In genomic region chr4:19969492-19969891, GRCh38 we compare ENCODE assay signal across 27 cellular contexts.
DNase-seq lines count a peak whose midpoint lies in the region; ATAC-seq, FAIRE-seq and TF ChIP-seq lines count a peak whose summit lies in the region.
"Had no signal": no experiment of that assay in that cellular context is flagged by ENCODE, and none has a peak within 500 bp of the region (broad histone marks: within the 10 kb centered on the region; RNA-seq: fewer than 3 reads in every experiment).

No MANE protein-coding gene starts in this region.

- H3K56ac ChIP-seq in H1 (replicated peaks; ENCODE audit: insufficient read length, low read depth, low read length): no peak overlapping the region

- H3K4me3 ChIP-seq in AG09309 (ENCODE audit: control insufficient read depth, low read depth, low read length) (no peak overlapping the region), HFF-Myc (replicated peaks; ENCODE audit: low read depth, low read length) (no peak overlapping the region), H1 (ENCODE audit: extremely low read depth in 1 of 4, insufficient read depth in 2 of 4, low read depth in 3 of 4, low read length in 4 of 4) (no peak overlapping the region), neural progenitor cell (no peak overlapping the region)
- H3K4me3 ChIP-seq: heart left ventricle, ovary, right atrium auricular region, SJCRH30, spleen had no signal

- H2BK15ac ChIP-seq in H1 (ENCODE audit: low read length): no peak overlapping the region

- no peak overlapping the region for H3K14ac ChIP-seq in H1 (ENCODE audit: insufficient read length)

- no peak overlapping the region for H4K91ac ChIP-seq in H1 (replicated peaks; ENCODE audit: insufficient read length, low read length)

- POLR2A ChIA-PET in H1 (lab: Charles Lee; ENCODE audit: partially characterized antibody): interaction anchor here (0.6 kb wide), 1 partner anchor 167 kb away, joined by 3 read pairs; no protein-coding TSS in a partner anchor

- FAIRE-seq in H1 (lab: Jason Lieb, UNC): no peak
- FAIRE-seq: endometrium, RCC 7860 had no signal

- H2AFZ ChIP-seq in H1 (ENCODE audit: low read length) (peak overlapping the region; percentile 23; the same call in 1 of the 2 replicates), neural progenitor cell (replicated peaks) (no peak overlapping the region)

- H3K9me3 ChIP-seq in H1 (ENCODE audit: insufficient read depth in 2 of 2, low read depth in 1 of 2, low read length in 1 of 2): 0 out of 4 replicates have a peak, but pooled peaks cover 0 to 5% of the 10 kb centered on the region in 2 experiments
- no peaks in the 10 kb centered on the region for H3K9me3 ChIP-seq in neural progenitor cell (ENCODE audit: low read depth)
- H3K9me3 ChIP-seq: ovary, right atrium auricular region, SJCRH30 had no signal

- H3K18ac ChIP-seq in H1 (ENCODE audit: extremely low read depth, low read length): no peak overlapping the region

- no peak overlapping the region for H2BK120ac ChIP-seq in H1 (replicated peaks; ENCODE audit: low read depth, low read length)

- TF ChIP-seq CTCF in AG09309 (IDR thresholded peaks at IDR 0.05; ENCODE audit: control insufficient read depth, insufficient read depth, low read depth, low read length, missing control alignments) (peak; percentile 12), HFF-Myc (IDR thresholded peaks at IDR 0.05; ENCODE audit: low read depth, low read length, missing control alignments) (peak; percentile 14), H1 (IDR thresholded peaks at IDR 0.05; ENCODE audit: control extremely low read depth in 1 of 3, insufficient read depth in 1 of 3, low read depth in 1 of 3, low read length in 3 of 3) (peak in 1 of 3 experiments; percentile 16; a peak in 1 of 4 replicates), neural progenitor cell (IDR thresholded peaks at IDR 0.05) (no peak)

- H4K20me1 ChIP-seq in H1 (replicated peaks in 1 of 2; ENCODE audit: control insufficient read depth in 1 of 2, insufficient read depth in 2 of 2, low read length in 2 of 2) (no peaks in the 10 kb centered on the region), neural progenitor cell (ENCODE audit: low read depth) (no peaks in the 10 kb centered on the region)

- H2BK12ac ChIP-seq in H1 (ENCODE audit: low read depth, low read length): no peak overlapping the region

- peaks cover 0 to 1% (median 0%) of the 10 kb centered on the region in 4 experiments; a peak in 1 of 7 replicates for H3K27me3 ChIP-seq in H1 (replicated peaks in 1 of 4; ENCODE audit: control insufficient read depth in 3 of 4, extremely low read depth in 1 of 4, insufficient read depth in 3 of 4, low read length in 3 of 4)
- no peaks in the 10 kb centered on the region for H3K27me3 ChIP-seq in neural progenitor cell
- H3K27me3 ChIP-seq: heart left ventricle, ovary, right atrium auricular region, SJCRH30, spleen had no signal

- H3K36me3 ChIP-seq in H1 (ENCODE audit: control insufficient read depth in 2 of 4, insufficient read depth in 4 of 4, low read length in 3 of 4) (no peaks in the 10 kb centered on the region), neural progenitor cell (no peaks in the 10 kb centered on the region)
- H3K36me3 ChIP-seq: heart left ventricle, ovary, right atrium auricular region, SJCRH30, spleen had no signal

- peaks cover 6% of the 10 kb centered on the region for H3K4me1 Mint-ChIP-seq in neural progenitor cell
- H3K4me1 Mint-ChIP-seq: naive thymus-derived CD4-positive, alpha-beta T cell; stimulated activated effector memory CD8-positive, alpha-beta T cell treated with anti-CD3 and anti-CD28 coated beads, Interleukin-12 subunit alpha, Interleukin-12 subunit beta, amount 100 ng/mL, for 72 hours had no signal

- CTCF ChIA-PET in H1 (lab: Charles Lee; ENCODE audit: partially characterized antibody): interaction anchor here (0.7 to 1.2 kb wide), 2 partner anchors 147 to 353 kb away, joined by 3 to 5 read pairs; no protein-coding TSS in a partner anchor

- no peak overlapping the region for H2BK5ac ChIP-seq in H1 (ENCODE audit: low read depth, low read length)

- no peak overlapping the region for H4K5ac ChIP-seq in H1 (ENCODE audit: insufficient read length, low read depth, low read length)

- H3K23ac ChIP-seq in H1 (ENCODE audit: insufficient read length): no peak overlapping the region

- TF ChIP-seq EP300 in H1 (IDR thresholded peaks at IDR 0.05; ENCODE audit: borderline replicate concordance in 1 of 2, low read depth in 2 of 2, low read length in 2 of 2): no peak

- no peak for TF ChIP-seq POLR2A in H1 (IDR thresholded peaks at IDR 0.05; ENCODE audit: control extremely low read depth in 1 of 2, low read depth in 2 of 2, low read length in 2 of 2)

- no peak overlapping the region for H2AK5ac ChIP-seq in H1 (ENCODE audit: low read depth, low read length)

- H3K9ac ChIP-seq in H1 (replicated peaks in 1 of 4; ENCODE audit: extremely low read depth in 1 of 4, low read depth in 3 of 4, low read length in 3 of 4) (no peak overlapping the region), neural progenitor cell (no peak overlapping the region)

- H2BK20ac ChIP-seq in H1 (ENCODE audit: low read length): no peak overlapping the region

- H3K27ac Mint-ChIP-seq in neural progenitor cell: peak overlapping the region; percentile 26
- H3K27ac Mint-ChIP-seq: activated T-cell treated with anti-CD3 and anti-CD28 coated beads, Interleukin-2, amount 50 U/mL, for 24 hours; mesothelial cell of epicardium; naive thymus-derived CD4-positive, alpha-beta T cell; stimulated activated effector memory CD8-positive, alpha-beta T cell treated with anti-CD3 and anti-CD28 coated beads, Interleukin-12 subunit alpha, Interleukin-12 subunit beta, amount 100 ng/mL, for 72 hours had no signal

- H3K4me2 ChIP-seq in H1 (ENCODE audit: insufficient read depth in 1 of 2, low read depth in 2 of 2, low read length in 2 of 2) (no peak overlapping the region), neural progenitor cell (no peak overlapping the region)

- H4K8ac ChIP-seq in H1 (ENCODE audit: extremely low read depth, insufficient read depth, low read length): no peak overlapping the region

- H3K4me3 Mint-ChIP-seq in neural progenitor cell: no peak overlapping the region
- H3K4me3 Mint-ChIP-seq: activated T-cell treated with anti-CD3 and anti-CD28 coated beads, Interleukin-2, amount 50 U/mL, for 24 hours; mesothelial cell of epicardium; naive thymus-derived CD4-positive, alpha-beta T cell; stimulated activated effector memory CD8-positive, alpha-beta T cell treated with anti-CD3 and anti-CD28 coated beads, Interleukin-12 subunit alpha, Interleukin-12 subunit beta, amount 100 ng/mL, for 72 hours had no signal

- peaks cover 13% of the 10 kb centered on the region for H3K9me3 Mint-ChIP-seq in neural progenitor cell

- ATAC-seq in esophagus mucosa: no peak
- ATAC-seq in GM21786 (IDR thresholded peaks at IDR 0.05; ENCODE audit: unreplicated experiment): no peak
- ATAC-seq in left lobe of liver: no peak
- ATAC-seq: heart left ventricle; left ventricle myocardium superior; naive thymus-derived CD4-positive, alpha-beta T cell; stimulated activated effector memory CD8-positive, alpha-beta T cell treated with anti-CD3 and anti-CD28 coated beads, Interleukin-12 subunit alpha, Interleukin-12 subunit beta, amount 100 ng/mL, for 72 hours had no signal

- DNase-seq in AG09309 (ENCODE audit: low read depth) (no peak), HFF-Myc (ENCODE audit: extremely low read depth, low read depth) (no peak), H1 (ENCODE audit: low read depth in 1 of 2, low spot score in 2 of 2) (no peak), neural progenitor cell (ENCODE audit: low spot score) (peak; percentile 25), NCI-H748 (lab: John Stamatoyannopoulos, UW; ENCODE audit: unreplicated experiment) (no peak), left lobe of liver (ENCODE audit: low spot score) (no peak)
- DNase-seq: activated CD4-positive, alpha-beta T cell treated with anti-CD3 and anti-CD28 coated beads for 48 hours; activated T-cell treated with anti-CD3 and anti-CD28 coated beads, Interleukin-2, amount 50 U/mL, for 24 hours; Calu3; heart left ventricle; left ventricle myocardium superior; MV-4-11; naive thymus-derived CD4-positive, alpha-beta T cell; NCI-H1694; ovary; SJCRH30; spleen; stimulated activated CD4-positive, alpha-beta T cell treated with anti-CD3 and anti-CD28 coated beads, Interleukin-2, amount 100 ng/mL, for 48 hours; substantia nigra had no signal

- WGBS in H1 (ENCODE audit: extremely low coverage in 1 of 2, insufficient coverage in 1 of 2, insufficient read length in 1 of 2, insufficient replicate concordance in 2 of 2, low coverage in 1 of 2, low lambda C conversion rate in 2 of 2, missing lambda C conversion rate in 1 of 2), 2 experiments: 89% methylated on average over 2 of the region's 2 CpGs; no CpG with 5 or more reads in 1 of the 2 experiments

- TF ChIP-seq RAD21 in H1 (IDR thresholded peaks at IDR 0.05 in 1 of 2, conservative IDR thresholded peaks at IDR 0.05 in 1 of 2; ENCODE audit: low read depth in 2 of 2, low read length in 2 of 2): peak; percentile 31 to 35; a peak in 3 of 4 replicates

- no peak overlapping the region for H3K4ac ChIP-seq in H1 (replicated peaks; ENCODE audit: insufficient read length, low read depth, low read length)

- H3K27ac ChIP-seq in H1 (ENCODE audit: low read depth, low read length) (no peak overlapping the region), neural progenitor cell (no peak overlapping the region)
- H3K27ac ChIP-seq: C4-2B, heart left ventricle, ovary, right atrium auricular region, SJCRH30, spleen had no signal

- no peaks in the 10 kb centered on the region for H3F3A ChIP-seq in neural progenitor cell (ENCODE audit: low read depth)

- H3K79me1 ChIP-seq in H1 (ENCODE audit: low read depth, low read length): no peaks in the 10 kb centered on the region

- H3K36me3 Mint-ChIP-seq in neural progenitor cell: no peaks in the 10 kb centered on the region
- H3K36me3 Mint-ChIP-seq: naive thymus-derived CD4-positive, alpha-beta T cell; stimulated activated effector memory CD8-positive, alpha-beta T cell treated with anti-CD3 and anti-CD28 coated beads, Interleukin-12 subunit alpha, Interleukin-12 subunit beta, amount 100 ng/mL, for 72 hours had no signal

- H3K4me1 ChIP-seq in H1 (replicated peaks in 1 of 4; ENCODE audit: control insufficient read depth in 3 of 4, insufficient read depth in 4 of 4, low read length in 3 of 4): no peaks in the 10 kb centered on the region
- H3K4me1 ChIP-seq in neural progenitor cell: no peaks in the 10 kb centered on the region
- H3K4me1 ChIP-seq: heart left ventricle, right atrium auricular region, SJCRH30, spleen had no signal

- H3K27me3 Mint-ChIP-seq in neural progenitor cell (ENCODE audit: insufficient read depth, low read depth): peaks cover 4% of the 10 kb centered on the region
- H3K27me3 Mint-ChIP-seq: activated T-cell treated with anti-CD3 and anti-CD28 coated beads, Interleukin-2, amount 50 U/mL, for 24 hours; naive thymus-derived CD4-positive, alpha-beta T cell had no signal

- H3K79me2 ChIP-seq in H1 (ENCODE audit: control insufficient read depth in 1 of 2, insufficient read depth in 2 of 2, low read length in 2 of 2): no peaks in the 10 kb centered on the region
- no peaks in the 10 kb centered on the region for H3K79me2 ChIP-seq in neural progenitor cell (ENCODE audit: low read depth)

- no peaks in the 10 kb centered on the region for H3K23me2 ChIP-seq in H1 (ENCODE audit: low read depth, low read length)

TF ChIP-seq in H1, 55 proteins besides CTCF, POLR2A, EP300 and RAD21 (continues in another document):
- TF ChIP-seq YY1 (IDR thresholded peaks at IDR 0.05; ENCODE audit: low read depth, low read length) (no peak), FOSL1 (IDR thresholded peaks at IDR 0.05; ENCODE audit: insufficient read depth, low read depth, low read length) (no peak)
